21 cellular contexts compared by ENCODE assay signal in the genomic region with DNA sequence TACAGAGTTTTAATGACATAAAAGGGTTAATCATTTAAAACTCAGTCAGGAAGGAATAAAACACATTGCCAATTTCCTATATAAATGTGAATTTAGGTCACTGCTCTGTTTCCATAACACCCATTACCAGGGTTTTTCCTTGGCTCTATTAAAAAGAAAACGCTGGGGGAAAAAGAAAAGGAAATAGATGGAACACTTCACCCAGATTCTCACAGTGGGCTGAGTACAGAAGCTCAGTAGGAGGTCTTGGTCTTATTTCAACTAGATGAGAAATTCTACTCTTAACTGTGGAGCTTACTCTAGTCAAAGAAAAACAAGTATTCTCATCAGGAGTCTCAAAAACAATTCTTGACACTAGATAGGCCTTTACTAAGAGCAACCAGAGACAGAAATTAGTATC. TPM values are rescaled to one million over a fixed set of nuclear protein-coding genes. Genes with fewer than 3 reads are reported as not detected.
A peak's percentile ranks its signal among the peaks of the same experiment; 100 is the strongest.
DNase-seq lines count a peak whose midpoint lies in the region; ATAC-seq, FAIRE-seq and TF ChIP-seq lines count a peak whose summit lies in the region.
"Had no signal": no experiment of that assay in that cellular context is flagged by ENCODE, and none has a peak within 500 bp of the region (broad histone marks: within the 10 kb centered on the region; RNA-seq: fewer than 3 reads in every experiment).

No MANE protein-coding gene starts in this region.

- H3K27ac Mint-ChIP-seq in osteocyte (ENCODE audit: unreplicated experiment) = peak overlapping the region; percentile 91

- no peak overlapping the region for H2AFZ ChIP-seq in Karpas-422 (ENCODE audit: low read length)
- H2AFZ ChIP-seq in endothelial cell of umbilical vein (ENCODE audit: low read depth, low read length) = no peak overlapping the region

- POLR2A ChIA-PET in endothelial cell of umbilical vein (lab: Charles Lee) = no interaction called here

- H3K9ac ChIP-seq in Karpas-422 (ENCODE audit: low read length) = no peak overlapping the region
- H3K9ac ChIP-seq in endothelial cell of umbilical vein (replicated peaks; ENCODE audit: extremely low read depth, insufficient read depth, low read length) = no peak overlapping the region

- no peaks in the 10 kb centered on the region for H3K9me2 ChIP-seq in Karpas-422 (replicated peaks; ENCODE audit: insufficient read depth, low read length)

- intact Hi-C loops in endothelial cell of umbilical vein (cut with micrococcal nuclease) (no loop called here), upper lobe of right lung (cut with DNase I) (no loop called here)

- H3K79me2 ChIP-seq in Karpas-422 (ENCODE audit: low read length) (no peaks in the 10 kb centered on the region), endothelial cell of umbilical vein (ENCODE audit: control insufficient read depth, insufficient read depth, low read length) (no peaks in the 10 kb centered on the region)

- H3K36me3 Mint-ChIP-seq in osteocyte (ENCODE audit: unreplicated experiment) = peaks cover 35% of the 10 kb centered on the region

- no peak for ATAC-seq in GM19463 (IDR thresholded peaks at IDR 0.05; ENCODE audit: unreplicated experiment)
- ATAC-seq in upper lobe of right lung = no peak
- ATAC-seq: A549, HepG2 had no signal

- no peak for TF ChIP-seq CTCF in endothelial cell of umbilical vein (IDR thresholded peaks at IDR 0.05; ENCODE audit: extremely low read depth in 1 of 2, insufficient read depth in 1 of 2, low read depth in 1 of 2, low read length in 2 of 2)
- no peak for TF ChIP-seq CTCF in osteocyte (IDR thresholded peaks at IDR 0.05)
- no peak for TF ChIP-seq CTCF in upper lobe of right lung (IDR thresholded peaks at IDR 0.05)

- no peaks in the 10 kb centered on the region; the same call in 1 of the 2 replicates for H3K36me3 ChIP-seq in Karpas-422 (ENCODE audit: insufficient read depth, low read length)
- peaks cover 6 to 16% of the 10 kb centered on the region in 2 experiments for H3K36me3 ChIP-seq in endothelial cell of umbilical vein (ENCODE audit: control insufficient read depth in 2 of 2, extremely low read depth in 1 of 2, insufficient read depth in 2 of 2, low read length in 2 of 2)
- H3K36me3 ChIP-seq in upper lobe of right lung = peaks cover 99% of the 10 kb centered on the region

- peaks cover 35% of the 10 kb centered on the region for H3K4me1 Mint-ChIP-seq in osteocyte (ENCODE audit: unreplicated experiment)

- FAIRE-seq in endothelial cell of umbilical vein (lab: Jason Lieb, UNC) = no peak
- FAIRE-seq: A549, HepG2 had no signal

- no peaks in the 10 kb centered on the region for H3K9me1 ChIP-seq in endothelial cell of umbilical vein (replicated peaks; ENCODE audit: control insufficient read depth, extremely low read depth, insufficient read depth, low read length)

- H4K20me1 ChIP-seq in Karpas-422 (ENCODE audit: insufficient read depth, low read depth, low read length) (no peaks in the 10 kb centered on the region), endothelial cell of umbilical vein (replicated peaks; ENCODE audit: control insufficient read depth, extremely low read depth, insufficient read depth, low read length) (no peaks in the 10 kb centered on the region)

- no peaks in the 10 kb centered on the region for H3K27me3 ChIP-seq in Karpas-422 (ENCODE audit: low read length)
- H3K27me3 ChIP-seq in endothelial cell of umbilical vein (ENCODE audit: control insufficient read depth in 2 of 2, insufficient read depth in 2 of 2, low read length in 2 of 2) = no peaks in the 10 kb centered on the region
- no peaks in the 10 kb centered on the region for H3K27me3 ChIP-seq in upper lobe of right lung
- H3K27me3 ChIP-seq: SJCRH30 had no signal

- no peaks in the 10 kb centered on the region for H3K9me3 Mint-ChIP-seq in osteocyte (ENCODE audit: unreplicated experiment)

- no TSS peak for BruUV-seq in endothelial cell of umbilical vein (replicated peaks; lab: Mats Ljungman, UMichigan)

- CTCF ChIA-PET in endothelial cell of umbilical vein (lab: Charles Lee) = no interaction called here

- TF ChIP-seq POLR2A in endothelial cell of umbilical vein (IDR thresholded peaks at IDR 0.05; ENCODE audit: low read depth, low read length) = no peak

- DNase-seq in Karpas-422 = peak; percentile 4
- DNase-seq in caudate nucleus (lab: John Stamatoyannopoulos, UW) = peak in 1 of 61 donors; percentile 5
- DNase-seq in endothelial cell of umbilical vein (ENCODE audit: low read depth, low spot score) = peak; percentile 53
- DNase-seq in osteocyte (ENCODE audit: extremely low spot score, unreplicated experiment) = no peak
- DNase-seq in NK-92 (lab: John Stamatoyannopoulos, UW; ENCODE audit: unreplicated experiment) = no peak
- no peak for DNase-seq in retina
- DNase-seq in upper lobe of right lung = no peak
- DNase-seq: DMS79 treated with DMSO at 0.1 percent for 48 hours; GDM1; NCI-H1436; NCI-H2081; NCI-H2227 treated with DMSO at 0.1 percent for 48 hours; NCI-H526; NK-92 treated with Interleukin-12 subunit alpha and Interleukin-12 subunit beta, amount 100 ng/mL, for 24 hours; OCI-M1; SJCRH30 had no signal

- H3K27ac ChIP-seq in Karpas-422 (ENCODE audit: low read length) = no peak overlapping the region
- H3K27ac ChIP-seq in caudate nucleus (ENCODE audit: low read depth, low read length) = peak overlapping the region; percentile 40
- H3K27ac ChIP-seq in endothelial cell of umbilical vein (ENCODE audit: insufficient read depth, low read depth, low read length) = no peak overlapping the region
- H3K27ac ChIP-seq in upper lobe of right lung = no peak overlapping the region
- H3K27ac ChIP-seq: A549, RWPE1, SJCRH30 had no signal

- H3K9me3 ChIP-seq in Karpas-422 (ENCODE audit: low read length) = no peaks in the 10 kb centered on the region
- H3K9me3 ChIP-seq in endothelial cell of umbilical vein (replicated peaks; ENCODE audit: control insufficient read depth, insufficient read depth, low read length) = no peaks in the 10 kb centered on the region
- no peaks in the 10 kb centered on the region for H3K9me3 ChIP-seq in upper lobe of right lung
- H3K9me3 ChIP-seq: A549, SJCRH30 had no signal

- H3K4me2 ChIP-seq in Karpas-422 (ENCODE audit: low read depth, low read length, poor library complexity, severe bottlenecking) (no peak overlapping the region), endothelial cell of umbilical vein (ENCODE audit: insufficient read depth, low read length) (no peak overlapping the region)
- H3K4me2 ChIP-seq: A549 had no signal

- dilution Hi-C loops in endothelial cell of umbilical vein (cut with MboI; ENCODE audit: extremely low pct_ligation_motif_present, low sequenced_read_pairs) = no loop called here

- H3K4me3 ChIP-seq in Karpas-422 (ENCODE audit: low read length) = no peak overlapping the region
- no peak overlapping the region for H3K4me3 ChIP-seq in endothelial cell of umbilical vein (replicated peaks in 1 of 3; ENCODE audit: insufficient read depth in 1 of 3, low read depth in 1 of 3, low read length in 3 of 3)
- no peak overlapping the region for H3K4me3 ChIP-seq in upper lobe of right lung
- H3K4me3 ChIP-seq: A549, SJCRH30 had no signal

- no peaks in the 10 kb centered on the region for H3K27me3 Mint-ChIP-seq in osteocyte (ENCODE audit: unreplicated experiment)

- no peaks in the 10 kb centered on the region for H3K4me1 ChIP-seq in Karpas-422 (ENCODE audit: low read length)
- H3K4me1 ChIP-seq in endothelial cell of umbilical vein (ENCODE audit: control insufficient read depth, extremely low read depth, insufficient read depth, low read length) = peaks cover 10% of the 10 kb centered on the region
- H3K4me1 ChIP-seq in upper lobe of right lung = peaks cover 6% of the 10 kb centered on the region
- H3K4me1 ChIP-seq: A549, SJCRH30 had no signal

- peak overlapping the region; percentile 7 for H3K4me3 Mint-ChIP-seq in osteocyte (ENCODE audit: unreplicated experiment)

TF ChIP-seq in endothelial cell of umbilical vein, 7 proteins besides CTCF, POLR2A, EP300 and RAD21 (continues in another document):
- TF ChIP-seq MYC (IDR thresholded peaks at IDR 0.05; ENCODE audit: low read depth, low read length) (no peak), GATA2 (IDR thresholded peaks at IDR 0.05; ENCODE audit: insufficient read depth, insufficient read length, low read depth, low read length) (no peak)

RNA-seq across cellular contexts. Expression of a gene that starts 36.5 kb away (rescaled TPM):
- 74.6 and 76.0 TPM in 2 replicates for total RNA-seq in Karpas-422 (2014; rRNA removed; shearing (Covaris generic); ENCODE audit: low replicate concordance)
- 86.6 and 94.7 TPM in 2 replicates for total RNA-seq in endothelial cell of umbilical vein
- polyA plus RNA-seq in endothelial cell of umbilical vein = 34.1 and 41.9 TPM in 2 replicates
- 48.4 and 49.4 TPM in 2 replicates for polyA plus RNA-seq in endothelial cell of umbilical vein (2011; cell fraction: cytosol; rRNA removed)
- 46.3 and 52.0 TPM in 2 replicates for polyA plus RNA-seq in endothelial cell of umbilical vein (2011; cell fraction: nucleus; rRNA removed)
- 105 and 122 TPM in 2 replicates for polyA plus RNA-seq in endothelial cell of umbilical vein (2012)
- polyA minus RNA-seq in endothelial cell of umbilical vein = 65.3 and 69.5 TPM in 2 replicates
- 60.5 TPM for polyA minus RNA-seq in endothelial cell of umbilical vein (2011; cell fraction: cytosol; rRNA and poly(A)+ RNA removed)
- polyA minus RNA-seq in endothelial cell of umbilical vein (2011; cell fraction: nucleus; rRNA and poly(A)+ RNA removed) = 24.5 and 33.5 TPM in 2 replicates
- 125 and 132 TPM in 2 replicates for total RNA-seq in osteocyte
- total RNA-seq in upper lobe of right lung = 120 TPM

RNA-seq across cellular contexts. Expression of a gene that starts 36.8 kb away (rescaled TPM):
- 12.0 and 21.4 TPM in 2 replicates for total RNA-seq in Karpas-422 (2014; rRNA removed; shearing (Covaris generic); ENCODE audit: low replicate concordance)
- total RNA-seq in endothelial cell of umbilical vein = 19.2 and 22.4 TPM in 2 replicates
- 4.8 and 6.1 TPM in 2 replicates for polyA plus RNA-seq in endothelial cell of umbilical vein
- 8.0 and 8.4 TPM in 2 replicates for polyA plus RNA-seq in endothelial cell of umbilical vein (2011; cell fraction: cytosol; rRNA removed)
- polyA plus RNA-seq in endothelial cell of umbilical vein (2011; cell fraction: nucleus; rRNA removed) = 14.3 and 18.1 TPM in 2 replicates
- polyA plus RNA-seq in endothelial cell of umbilical vein (2012) = 11.4 and 19.1 TPM in 2 replicates
- polyA minus RNA-seq in endothelial cell of umbilical vein = 9.1 and 11.8 TPM in 2 replicates
- 25.9 TPM for polyA minus RNA-seq in endothelial cell of umbilical vein (2011; cell fraction: cytosol; rRNA and poly(A)+ RNA removed)
- 14.3 and 17.6 TPM in 2 replicates for polyA minus RNA-seq in endothelial cell of umbilical vein (2011; cell fraction: nucleus; rRNA and poly(A)+ RNA removed)
- total RNA-seq in osteocyte = 26.3 and 29.3 TPM in 2 replicates
- total RNA-seq in upper lobe of right lung = 23.7 TPM

RNA-seq across cellular contexts. Expression of a gene that starts 38.1 kb away (rescaled TPM):
- not detected in 2 replicates for total RNA-seq in Karpas-422 (2014; rRNA removed; shearing (Covaris generic); ENCODE audit: low replicate concordance)
- total RNA-seq in endothelial cell of umbilical vein = not detected in 2 replicates
- polyA plus RNA-seq in endothelial cell of umbilical vein = not detected in 2 replicates
- polyA plus RNA-seq in endothelial cell of umbilical vein (2011; cell fraction: cytosol; rRNA removed) = not detected in 2 replicates
- polyA plus RNA-seq in endothelial cell of umbilical vein (2011; cell fraction: nucleus; rRNA removed) = not detected in 2 replicates
- polyA plus RNA-seq in endothelial cell of umbilical vein (2012) = not detected in 2 replicates
- polyA minus RNA-seq in endothelial cell of umbilical vein = not detected in 2 replicates
- not detected for polyA minus RNA-seq in endothelial cell of umbilical vein (2011; cell fraction: cytosol; rRNA and poly(A)+ RNA removed)
- polyA minus RNA-seq in endothelial cell of umbilical vein (2011; cell fraction: nucleus; rRNA and poly(A)+ RNA removed) = not detected in 2 replicates
- total RNA-seq in osteocyte = not detected in 2 replicates
- total RNA-seq in upper lobe of right lung = not detected
- total RNA-seq: H4, HepG2, SJCRH30 had no signal
- polyA plus RNA-seq: A549, HepG2 had no signal

Comparison
In these comparisons a context has a peak if more than half of its experiments do, and no peak if none do; other contexts are left out.
1. DNase-seq: peak in Karpas-422 (single experiment) and endothelial cell of umbilical vein (single experiment); none in osteocyte (single experiment), NK-92 (single experiment), retina (single experiment) and upper lobe of right lung (single experiment).